In the genomic region with DNA sequence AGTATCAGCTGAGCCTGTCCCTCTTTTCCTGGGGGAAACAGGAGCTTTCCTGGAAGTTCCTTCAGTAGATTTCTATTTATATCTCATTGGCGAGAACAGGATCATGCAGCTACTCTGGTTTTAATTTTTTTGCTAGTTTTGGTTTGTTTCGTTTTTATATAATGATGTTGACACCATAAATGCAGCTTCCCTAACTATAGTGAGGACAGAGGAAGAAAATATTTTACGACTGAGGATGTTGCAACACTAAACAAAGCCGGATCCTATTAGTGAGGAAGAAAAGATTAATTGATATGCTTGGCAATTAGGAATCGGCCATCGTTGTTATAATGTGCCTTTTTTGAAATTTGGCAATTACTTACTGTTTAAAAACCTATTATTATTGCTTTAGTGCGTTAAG, we compare ENCODE assay signal across 2 cellular contexts.
TF ChIP-seq lines count a peak whose summit lies in the region.

No MANE protein-coding gene starts in this region.

TF ChIP-seq in HepG2, 621 proteins besides CTCF, POLR2A, EP300 and RAD21:
- TF ChIP-seq CEBPB (IDR thresholded peaks at IDR 0.05; ENCODE audit: borderline replicate concordance, low read depth, low read length) (peak; percentile 14; the same call in 1 of the 2 replicates), NFIB (CRISPR knock-in tag; IDR thresholded peaks at IDR 0.05; ENCODE audit: borderline replicate concordance) (no peak)
TF ChIP-seq in HepG2: peak in this region for 1.

TF ChIP-seq in SK-N-SH, 30 proteins besides CTCF, POLR2A, EP300 and RAD21:
- TF ChIP-seq TEAD4 (IDR thresholded peaks at IDR 0.05; ENCODE audit: borderline replicate concordance, insufficient read depth) (no peak), SIN3A (IDR thresholded peaks at IDR 0.05; ENCODE audit: borderline replicate concordance, low read depth, low read length) (no peak), JUND (IDR thresholded peaks at IDR 0.05) (no peak), POLR2AphosphoS5 (IDR thresholded peaks at IDR 0.05; ENCODE audit: low read depth, low read length) (no peak), SMC3 (IDR thresholded peaks at IDR 0.05; ENCODE audit: low read depth, low read length) (no peak), MEF2A (IDR thresholded peaks at IDR 0.05; ENCODE audit: borderline replicate concordance, low read depth) (no peak), RFX5 (IDR thresholded peaks at IDR 0.05; ENCODE audit: low read length) (no peak)
- TF ChIP-seq, protein P1, sequence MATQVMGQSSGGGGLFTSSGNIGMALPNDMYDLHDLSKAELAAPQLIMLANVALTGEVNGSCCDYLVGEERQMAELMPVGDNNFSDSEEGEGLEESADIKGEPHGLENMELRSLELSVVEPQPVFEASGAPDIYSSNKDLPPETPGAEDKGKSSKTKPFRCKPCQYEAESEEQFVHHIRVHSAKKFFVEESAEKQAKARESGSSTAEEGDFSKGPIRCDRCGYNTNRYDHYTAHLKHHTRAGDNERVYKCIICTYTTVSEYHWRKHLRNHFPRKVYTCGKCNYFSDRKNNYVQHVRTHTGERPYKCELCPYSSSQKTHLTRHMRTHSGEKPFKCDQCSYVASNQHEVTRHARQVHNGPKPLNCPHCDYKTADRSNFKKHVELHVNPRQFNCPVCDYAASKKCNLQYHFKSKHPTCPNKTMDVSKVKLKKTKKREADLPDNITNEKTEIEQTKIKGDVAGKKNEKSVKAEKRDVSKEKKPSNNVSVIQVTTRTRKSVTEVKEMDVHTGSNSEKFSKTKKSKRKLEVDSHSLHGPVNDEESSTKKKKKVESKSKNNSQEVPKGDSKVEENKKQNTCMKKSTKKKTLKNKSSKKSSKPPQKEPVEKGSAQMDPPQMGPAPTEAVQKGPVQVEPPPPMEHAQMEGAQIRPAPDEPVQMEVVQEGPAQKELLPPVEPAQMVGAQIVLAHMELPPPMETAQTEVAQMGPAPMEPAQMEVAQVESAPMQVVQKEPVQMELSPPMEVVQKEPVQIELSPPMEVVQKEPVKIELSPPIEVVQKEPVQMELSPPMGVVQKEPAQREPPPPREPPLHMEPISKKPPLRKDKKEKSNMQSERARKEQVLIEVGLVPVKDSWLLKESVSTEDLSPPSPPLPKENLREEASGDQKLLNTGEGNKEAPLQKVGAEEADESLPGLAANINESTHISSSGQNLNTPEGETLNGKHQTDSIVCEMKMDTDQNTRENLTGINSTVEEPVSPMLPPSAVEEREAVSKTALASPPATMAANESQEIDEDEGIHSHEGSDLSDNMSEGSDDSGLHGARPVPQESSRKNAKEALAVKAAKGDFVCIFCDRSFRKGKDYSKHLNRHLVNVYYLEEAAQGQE (IDR thresholded peaks at IDR 0.05; ENCODE audit: low read depth, low read length), result no peak
- TF ChIP-seq, protein P2, sequence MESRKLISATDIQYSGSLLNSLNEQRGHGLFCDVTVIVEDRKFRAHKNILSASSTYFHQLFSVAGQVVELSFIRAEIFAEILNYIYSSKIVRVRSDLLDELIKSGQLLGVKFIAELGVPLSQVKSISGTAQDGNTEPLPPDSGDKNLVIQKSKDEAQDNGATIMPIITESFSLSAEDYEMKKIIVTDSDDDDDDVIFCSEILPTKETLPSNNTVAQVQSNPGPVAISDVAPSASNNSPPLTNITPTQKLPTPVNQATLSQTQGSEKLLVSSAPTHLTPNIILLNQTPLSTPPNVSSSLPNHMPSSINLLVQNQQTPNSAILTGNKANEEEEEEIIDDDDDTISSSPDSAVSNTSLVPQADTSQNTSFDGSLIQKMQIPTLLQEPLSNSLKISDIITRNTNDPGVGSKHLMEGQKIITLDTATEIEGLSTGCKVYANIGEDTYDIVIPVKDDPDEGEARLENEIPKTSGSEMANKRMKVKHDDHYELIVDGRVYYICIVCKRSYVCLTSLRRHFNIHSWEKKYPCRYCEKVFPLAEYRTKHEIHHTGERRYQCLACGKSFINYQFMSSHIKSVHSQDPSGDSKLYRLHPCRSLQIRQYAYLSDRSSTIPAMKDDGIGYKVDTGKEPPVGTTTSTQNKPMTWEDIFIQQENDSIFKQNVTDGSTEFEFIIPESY (IDR thresholded peaks at IDR 0.05; ENCODE audit: borderline replicate concordance, low read depth), result no peak
